In the genomic region with DNA sequence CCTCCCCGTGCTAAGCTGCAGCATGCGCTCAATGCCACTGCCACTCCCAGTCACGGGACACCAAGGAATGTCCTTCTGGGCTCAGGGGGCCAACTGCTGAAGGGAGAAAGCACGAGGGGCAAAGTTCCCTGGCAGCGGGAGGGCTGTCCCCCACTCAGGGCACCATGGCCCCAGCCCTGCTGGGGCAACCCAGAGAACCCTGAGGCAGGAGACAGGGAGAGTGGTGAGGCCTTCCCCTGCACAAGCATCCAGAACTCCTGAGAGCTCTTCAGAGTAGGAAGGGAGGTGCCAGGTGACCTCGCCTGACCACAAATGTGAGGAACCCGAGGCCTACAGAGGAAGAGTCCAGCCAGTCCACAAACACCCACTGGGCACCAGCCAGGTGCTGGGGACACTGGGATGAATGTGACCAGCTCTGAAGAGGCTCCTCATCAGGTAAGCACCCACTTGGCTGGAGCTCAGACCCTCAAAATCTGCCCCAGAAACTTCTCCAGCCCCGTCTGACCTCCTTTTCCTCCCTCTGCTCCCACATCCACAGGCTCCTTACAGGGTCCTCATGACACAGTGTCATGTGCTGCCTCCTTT, we compare ENCODE assay signal across 24 cellular contexts. TPM values are rescaled to one million over a fixed set of nuclear protein-coding genes. Genes with fewer than 3 reads are reported as not detected.
DNase-seq lines count a peak whose midpoint lies in the region; ATAC-seq and TF ChIP-seq lines count a peak whose summit lies in the region.
"Had no signal": no experiment of that assay in that cellular context is flagged by ENCODE, and none has a peak within 500 bp of the region (broad histone marks: within the 10 kb centered on the region; RNA-seq: fewer than 3 reads in every experiment).

No MANE protein-coding gene starts in this region.

- H3K9ac ChIP-seq in Karpas-422 (ENCODE audit: low read length), result peak overlapping the region; percentile 54

- WGBS in heart left ventricle, 4 donors, result 72 to 79% (median 75%) methylated on average over 5 to 8 of the region's 8 CpGs

- peak overlapping the region; percentile 65 for H3K27ac Mint-ChIP-seq in CD4-positive, alpha-beta T cell
- peak overlapping the region; percentile 75 for H3K27ac Mint-ChIP-seq in stimulated activated effector memory CD8-positive, alpha-beta T cell treated with anti-CD3 and anti-CD28 coated beads, Interleukin-12 subunit alpha, Interleukin-12 subunit beta, amount 100 ng/mL, for 72 hours
- H3K27ac Mint-ChIP-seq: activated CD4-positive, alpha-beta T cell treated with anti-CD3 and anti-CD28 coated beads, Interleukin-2, amount 10 ng/mL, durations not matched to agents 24 days and 14 days; activated CD8-positive, alpha-beta memory T cell treated with anti-CD3 and anti-CD28 coated beads, Interleukin-2, amount 10 ng/mL, durations not matched to agents 7 days and 5 days; dendritic cell treated with granulocyte-macrophage colony-stimulating factor and Interleukin-4, amounts not matched to agents 40 ng/mL and 50 ng/mL, for 4 days had no signal

- no peaks in the 10 kb centered on the region for H3K27me3 Mint-ChIP-seq in CD4-positive, alpha-beta T cell
- H3K27me3 Mint-ChIP-seq: activated CD4-positive, alpha-beta T cell treated with anti-CD3 and anti-CD28 coated beads, Interleukin-2, amount 10 ng/mL, durations not matched to agents 24 days and 14 days had no signal

- intact Hi-C loops in CD4-positive, alpha-beta T cell (cut with DNase I, micrococcal nuclease), result no loop called here
- intact Hi-C loops in left lung (cut with DNase I) (no loop called here), heart left ventricle (cut with DNase I) (no loop called here)

- no peak for TF ChIP-seq CTCF in CD4-positive, alpha-beta T cell (IDR thresholded peaks at IDR 0.05)
- no peak for TF ChIP-seq CTCF in left lung (IDR thresholded peaks at IDR 0.05)
- TF ChIP-seq CTCF in heart left ventricle (IDR thresholded peaks at IDR 0.05), result no peak

- ATAC-seq in CD4-positive, alpha-beta T cell (ENCODE audit: poor library complexity), result no peak
- ATAC-seq in left lung (peak; percentile 80), heart left ventricle (no peak), GM21367 (IDR thresholded peaks at IDR 0.05; ENCODE audit: unreplicated experiment) (no peak), GM18519 (IDR thresholded peaks at IDR 0.05; ENCODE audit: low FRiP score, unreplicated experiment) (no peak)
- ATAC-seq in stimulated activated effector memory CD8-positive, alpha-beta T cell treated with anti-CD3 and anti-CD28 coated beads, Interleukin-12 subunit alpha, Interleukin-12 subunit beta, amount 100 ng/mL, for 72 hours, result no peak
- ATAC-seq: activated CD8-positive, alpha-beta memory T cell treated with anti-CD3 and anti-CD28 coated beads, Interleukin-2, amount 10 ng/mL, durations not matched to agents 7 days and 5 days; esophagus mucosa; HCT116; mucosa of descending colon; natural killer cell; Panc1 had no signal

- no peaks in the 10 kb centered on the region for H4K20me1 ChIP-seq in Karpas-422 (ENCODE audit: insufficient read depth, low read depth, low read length)

- H2AFZ ChIP-seq in Karpas-422 (ENCODE audit: low read length), result no peak overlapping the region

- H3K9me3 ChIP-seq in CD4-positive, alpha-beta T cell (ENCODE audit: control insufficient read depth, low read length), result no peaks in the 10 kb centered on the region
- H3K9me3 ChIP-seq in Karpas-422 (ENCODE audit: low read length) (no peaks in the 10 kb centered on the region), left lung (no peaks in the 10 kb centered on the region), heart left ventricle (no peaks in the 10 kb centered on the region)
- H3K9me3 ChIP-seq: mucosa of descending colon, ovary had no signal

- no peak overlapping the region for H3K4me3 Mint-ChIP-seq in CD4-positive, alpha-beta T cell
- H3K4me3 Mint-ChIP-seq in stimulated activated effector memory CD8-positive, alpha-beta T cell treated with anti-CD3 and anti-CD28 coated beads, Interleukin-12 subunit alpha, Interleukin-12 subunit beta, amount 100 ng/mL, for 72 hours, result no peak overlapping the region
- H3K4me3 Mint-ChIP-seq: activated CD4-positive, alpha-beta T cell treated with anti-CD3 and anti-CD28 coated beads, Interleukin-2, amount 10 ng/mL, durations not matched to agents 24 days and 14 days; activated CD8-positive, alpha-beta memory T cell treated with anti-CD3 and anti-CD28 coated beads, Interleukin-2, amount 10 ng/mL, durations not matched to agents 7 days and 5 days; dendritic cell treated with granulocyte-macrophage colony-stimulating factor and Interleukin-4, amounts not matched to agents 40 ng/mL and 50 ng/mL, for 4 days; natural killer cell had no signal

- H3K27me3 ChIP-seq in CD4-positive, alpha-beta T cell (ENCODE audit: control insufficient read depth, insufficient read depth, low read length), result no peaks in the 10 kb centered on the region
- H3K27me3 ChIP-seq in Karpas-422 (ENCODE audit: low read length), result no peaks in the 10 kb centered on the region
- no peaks in the 10 kb centered on the region for H3K27me3 ChIP-seq in left lung
- no peaks in the 10 kb centered on the region for H3K27me3 ChIP-seq in heart left ventricle
- H3K27me3 ChIP-seq: ovary had no signal

- H3K4me1 Mint-ChIP-seq in CD4-positive, alpha-beta T cell (ENCODE audit: low read depth), result peaks cover 38% of the 10 kb centered on the region
- peaks cover 22% of the 10 kb centered on the region for H3K4me1 Mint-ChIP-seq in stimulated activated effector memory CD8-positive, alpha-beta T cell treated with anti-CD3 and anti-CD28 coated beads, Interleukin-12 subunit alpha, Interleukin-12 subunit beta, amount 100 ng/mL, for 72 hours

- H3K4me1 ChIP-seq in Karpas-422 (ENCODE audit: low read length), result peaks cover 100% of the 10 kb centered on the region
- H3K4me1 ChIP-seq in left lung, result peaks cover 6 to 12% of the 10 kb centered on the region in 2 donors
- peaks cover 0 to 26% (median 12%) of the 10 kb centered on the region in 12 donors for H3K4me1 ChIP-seq in heart left ventricle

- H3K4me2 ChIP-seq in Karpas-422 (ENCODE audit: low read depth, low read length, poor library complexity, severe bottlenecking), result peak overlapping the region; percentile 45

- H3K36me3 Mint-ChIP-seq in CD4-positive, alpha-beta T cell (ENCODE audit: low read depth), result no peaks in the 10 kb centered on the region
- no peaks in the 10 kb centered on the region for H3K36me3 Mint-ChIP-seq in stimulated activated effector memory CD8-positive, alpha-beta T cell treated with anti-CD3 and anti-CD28 coated beads, Interleukin-12 subunit alpha, Interleukin-12 subunit beta, amount 100 ng/mL, for 72 hours
- H3K36me3 Mint-ChIP-seq: activated CD8-positive, alpha-beta memory T cell treated with anti-CD3 and anti-CD28 coated beads, Interleukin-2, amount 10 ng/mL, durations not matched to agents 7 days and 5 days; natural killer cell had no signal

- CTCF ChIA-PET in CD4-positive, alpha-beta T cell (lab: Charles Lee), result no interaction called here

- peaks cover 22% of the 10 kb centered on the region; the same call in 1 of the 2 replicates for H3K36me3 ChIP-seq in Karpas-422 (ENCODE audit: insufficient read depth, low read length)
- H3K36me3 ChIP-seq in left lung, result no peaks in the 10 kb centered on the region
- no peaks in the 10 kb centered on the region for H3K36me3 ChIP-seq in heart left ventricle
- H3K36me3 ChIP-seq: ovary had no signal

- H3K9me3 Mint-ChIP-seq in CD4-positive, alpha-beta T cell, result no peaks in the 10 kb centered on the region
- no peaks in the 10 kb centered on the region for H3K9me3 Mint-ChIP-seq in stimulated activated effector memory CD8-positive, alpha-beta T cell treated with anti-CD3 and anti-CD28 coated beads, Interleukin-12 subunit alpha, Interleukin-12 subunit beta, amount 100 ng/mL, for 72 hours
- H3K9me3 Mint-ChIP-seq: activated CD4-positive, alpha-beta T cell treated with anti-CD3 and anti-CD28 coated beads, Interleukin-2, amount 10 ng/mL, durations not matched to agents 24 days and 14 days; dendritic cell treated with granulocyte-macrophage colony-stimulating factor and Interleukin-4, amounts not matched to agents 40 ng/mL and 50 ng/mL, for 4 days; natural killer cell had no signal

- TF ChIP-seq POLR2A in heart left ventricle (IDR thresholded peaks at IDR 0.05), result no peak

- H3K4me3 ChIP-seq in Karpas-422 (ENCODE audit: low read length) (peak overlapping the region; percentile 10; the same call in 1 of the 2 replicates), left lung (no peak overlapping the region), heart left ventricle (no peak overlapping the region)
- H3K4me3 ChIP-seq: mucosa of descending colon, ovary had no signal

- POLR2A ChIA-PET in CD4-positive, alpha-beta T cell (lab: Charles Lee), result interaction anchor here (0.9 to 1.3 kb wide), 2 partner anchors 13 to 15 kb away, joined by 3 to 4 read pairs; partner anchors contain the start of gene GDPD5

- H3K79me2 ChIP-seq in Karpas-422 (ENCODE audit: low read length), result peaks cover 95% of the 10 kb centered on the region

- DNase-seq in CD4-positive, alpha-beta T cell, result no peak
- DNase-seq in Karpas-422 (no peak), left lung (no peak), heart left ventricle (no peak)
- DNase-seq in stimulated activated effector memory CD8-positive, alpha-beta T cell treated with anti-CD3 and anti-CD28 coated beads, Interleukin-12 subunit alpha, Interleukin-12 subunit beta, amount 100 ng/mL, for 72 hours (ENCODE audit: low spot score in 2 of 2), result no peak
- DNase-seq: activated CD4-positive, alpha-beta T cell treated with anti-CD3 and anti-CD28 coated beads, Interleukin-2, amount 10 ng/mL, durations not matched to agents 24 days and 14 days; activated CD8-positive, alpha-beta memory T cell treated with anti-CD3 and anti-CD28 coated beads, Interleukin-2, amount 10 ng/mL, durations not matched to agents 7 days and 5 days; activated naive CD4-positive, alpha-beta T cell treated with Interleukin-2 at 50 U/mL for 16 hours; islet precursor cell; mucosa of descending colon; natural killer cell; NCI-H146; NCI-H446; NCI-H774; ovary; Right ventricle myocardium superior; stimulated activated naive CD4-positive, alpha-beta T cell treated with Interleukin-2 at 50 U/mL for 16 hours; T-helper 2 cell had no signal

- H3K27ac ChIP-seq in CD4-positive, alpha-beta T cell (ENCODE audit: low read depth, low read length), result no peak overlapping the region
- H3K27ac ChIP-seq in Karpas-422 (ENCODE audit: low read length), result peak overlapping the region; percentile 99
- no peak overlapping the region for H3K27ac ChIP-seq in left lung
- no peak overlapping the region for H3K27ac ChIP-seq in heart left ventricle
- H3K27ac ChIP-seq: ovary had no signal

- no peaks in the 10 kb centered on the region for H3K9me2 ChIP-seq in Karpas-422 (replicated peaks; ENCODE audit: insufficient read depth, low read length)

RNA-seq across cellular contexts. Expression of gene GDPD5, which starts 15.6 kb away (rescaled TPM):
- total RNA-seq in CD4-positive, alpha-beta T cell, result 100 to 1,000 TPM in 1 of 2 experiments, 10 to 100 TPM in 1; 91.6 to 101 TPM
- total RNA-seq in Karpas-422 (2014; rRNA removed; shearing (Covaris generic); ENCODE audit: low replicate concordance), result 137 and 237 TPM in 2 replicates
- 10 to 100 TPM; 10.5 to 15.5 TPM for total RNA-seq in left lung
- 10 to 100 TPM in 2 of 9 donors, 1 to 10 TPM in 7; 2.0 to 12.5 (median 5.1) TPM for total RNA-seq in heart left ventricle
- polyA plus RNA-seq in heart left ventricle, result 1 to 10 TPM; 4.0 to 4.8 TPM

RNA-seq across cellular contexts. Expression of gene SERPINH1, which starts 52.0 kb away (rescaled TPM):
- 1 to 10 TPM; 3.5 to 4.1 TPM for total RNA-seq in CD4-positive, alpha-beta T cell
- 10.5 and 16.1 TPM in 2 replicates for total RNA-seq in Karpas-422 (2014; rRNA removed; shearing (Covaris generic); ENCODE audit: low replicate concordance)
- total RNA-seq in left lung (100 to 1,000 TPM; 358 to 516 TPM), heart left ventricle (100 to 1,000 TPM in 3 of 9 donors, 10 to 100 TPM in 6; 35.7 to 211 (median 71.8) TPM)
- polyA plus RNA-seq in heart left ventricle, result 100 to 1,000 TPM in 1 of 2 donors, 10 to 100 TPM in 1; 32.5 to 190 TPM
